Comparison of ENCODE assay signal across 22 cellular contexts in the genomic region with DNA sequence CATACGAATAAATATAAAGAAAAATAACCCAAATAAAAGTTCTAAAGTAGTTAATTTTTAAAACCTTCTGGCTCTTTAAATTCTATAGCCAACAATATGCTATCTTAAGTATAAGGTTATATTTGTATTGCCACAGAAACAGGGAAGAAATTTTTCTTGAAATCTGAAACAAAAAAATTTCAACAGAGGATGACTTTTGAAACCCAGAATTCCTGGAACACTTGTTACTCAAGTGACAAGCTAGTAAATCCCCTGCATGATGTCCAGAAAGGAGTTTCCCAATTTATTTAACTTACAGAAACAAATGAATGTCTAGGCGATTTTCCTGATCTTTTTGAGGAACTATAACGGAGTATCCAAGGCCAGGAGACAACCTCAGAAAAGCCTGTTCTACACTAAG.
A peak's percentile ranks its signal among the peaks of the same experiment; 100 is the strongest.
DNase-seq lines count a peak whose midpoint lies in the region; FAIRE-seq and TF ChIP-seq lines count a peak whose summit lies in the region.
"Had no signal": no experiment of that assay in that cellular context is flagged by ENCODE, and none has a peak within 500 bp of the region (broad histone marks: within the 10 kb centered on the region; RNA-seq: fewer than 3 reads in every experiment).

No MANE protein-coding gene starts in this region.

- 89% methylated on average over 3 of the region's 3 CpGs for WGBS in mammary epithelial cell (ENCODE audit: low coverage, missing lambda C conversion rate)

- H3K27ac ChIP-seq in mammary epithelial cell (ENCODE audit: insufficient read depth, low read depth, low read length), result no peak overlapping the region
- peak overlapping the region; percentile 2 for H3K27ac ChIP-seq in subcutaneous abdominal adipose tissue (ENCODE audit: low read depth, low read length)
- H3K27ac ChIP-seq: 22Rv1, BLaER1, C4-2B had no signal

- H3K36me3 ChIP-seq in mammary epithelial cell (ENCODE audit: insufficient read depth, low read length), result no peaks in the 10 kb centered on the region
- H3K36me3 ChIP-seq in subcutaneous abdominal adipose tissue (ENCODE audit: control insufficient read depth in 5 of 5, insufficient read depth in 5 of 5, low read length in 5 of 5), result no peaks in the 10 kb centered on the region
- H3K36me3 ChIP-seq: BLaER1, HAP-1 had no signal

- H3K4me2 ChIP-seq in mammary epithelial cell (ENCODE audit: insufficient read depth, low read depth, low read length), result no peak overlapping the region
- H3K4me2 ChIP-seq: BLaER1 had no signal

- no peak for FAIRE-seq in frontal cortex (lab: Jason Lieb, UNC)
- FAIRE-seq: A204.1, GM12892, H54 had no signal

- H2AFZ ChIP-seq in mammary epithelial cell (ENCODE audit: low read depth, low read length), result no peak overlapping the region

- no peaks in the 10 kb centered on the region for H3K79me2 ChIP-seq in mammary epithelial cell (ENCODE audit: insufficient read depth, low read length)

- H3K27me3 Mint-ChIP-seq in MCF 10A (ENCODE audit: insufficient read depth, unreplicated experiment), result no peaks in the 10 kb centered on the region
- H3K27me3 Mint-ChIP-seq: B cell; CD4-positive, alpha-beta T cell had no signal

- in situ Hi-C loops in mammary epithelial cell (cut with MboI; ENCODE audit: low sequenced_read_pairs in 2 of 2), result no loop called here

- peaks cover 4% of the 10 kb centered on the region for H3K36me3 Mint-ChIP-seq in MCF 10A (ENCODE audit: insufficient read depth, unreplicated experiment)

- no peak overlapping the region for H3K9ac ChIP-seq in mammary epithelial cell (ENCODE audit: insufficient read depth, low read length)
- no peak overlapping the region for H3K9ac ChIP-seq in subcutaneous abdominal adipose tissue (ENCODE audit: low read length in 5 of 5)
- H3K9ac ChIP-seq: BLaER1 had no signal

- BruUV-seq in MCF 10A (replicated peaks; lab: Mats Ljungman, UMichigan) (no TSS peak), mammary epithelial cell (replicated peaks; lab: Mats Ljungman, UMichigan) (no TSS peak)

- H3K4me1 Mint-ChIP-seq in MCF 10A (ENCODE audit: insufficient read depth, unreplicated experiment), result no peaks in the 10 kb centered on the region

- H3K4me1 ChIP-seq in mammary epithelial cell (ENCODE audit: insufficient read depth, low read length) (no peaks in the 10 kb centered on the region), subcutaneous abdominal adipose tissue (ENCODE audit: control insufficient read depth in 5 of 5, insufficient read depth in 5 of 5, low read length in 5 of 5) (peaks cover 0 to 6% (median 0%) of the 10 kb centered on the region in 5 donors)
- H3K4me1 ChIP-seq: BLaER1, HAP-1 had no signal

- intact Hi-C loops in MCF 10A (cut with micrococcal nuclease), result no loop called here
- intact Hi-C loops in mammary epithelial cell (cut with micrococcal nuclease), result no loop called here

- no peaks in the 10 kb centered on the region for H3K9me3 Mint-ChIP-seq in MCF 10A (ENCODE audit: unreplicated experiment)
- H3K9me3 Mint-ChIP-seq: CD4-positive, alpha-beta T cell had no signal

- dilution Hi-C loops in mammary epithelial cell (cut with HindIII; ENCODE audit: low sequenced_read_pairs), result no loop called here

- H3K4me3 ChIP-seq in mammary epithelial cell (replicated peaks in 1 of 3; ENCODE audit: insufficient read depth in 1 of 3, low read depth in 2 of 3, low read length in 3 of 3) (no peak overlapping the region), subcutaneous abdominal adipose tissue (ENCODE audit: low read depth in 1 of 5, low read length in 5 of 5) (no peak overlapping the region)
- H3K4me3 ChIP-seq: BLaER1, HAP-1 had no signal

- POLR2A ChIA-PET in MCF 10A (lab: Yijun Ruan, JAX), result interaction anchor here (0.6 to 1.3 kb wide), 3 partner anchors 8 to 161 kb away, joined by 3 to 5 read pairs (median 4); no protein-coding TSS in a partner anchor

- H3K27me3 ChIP-seq in mammary epithelial cell (ENCODE audit: insufficient read depth, low read length), result no peaks in the 10 kb centered on the region
- no peaks in the 10 kb centered on the region for H3K27me3 ChIP-seq in subcutaneous abdominal adipose tissue (ENCODE audit: control insufficient read depth in 5 of 5, insufficient read depth in 4 of 5, low read length in 5 of 5)
- H3K27me3 ChIP-seq: BLaER1 had no signal

- DNase-seq in MCF 10A (ENCODE audit: unreplicated experiment) (peak; percentile 49), mammary epithelial cell (no peak), MV-4-11 (lab: John Stamatoyannopoulos, UW) (peak; percentile 18), fibroblast of gingiva (ENCODE audit: low read depth) (peak; percentile 34), T1000 (lab: John Stamatoyannopoulos, UW) (no peak), hepatic stellate cell (ENCODE audit: low spot score) (no peak), frontal cortex (ENCODE audit: low spot score in 2 of 2) (no peak)
- DNase-seq: Calu3; CD4-positive, alpha-beta T cell; COR-L47; DMS53; DMS79 treated with DMSO at 0.1 percent for 48 hours; GOT3 had no signal

- no peak overlapping the region for H3K4me3 Mint-ChIP-seq in MCF 10A (ENCODE audit: unreplicated experiment)
- H3K4me3 Mint-ChIP-seq: B cell; CD4-positive, alpha-beta T cell had no signal

- CTCF ChIA-PET in MCF 10A (lab: Yijun Ruan, JAX) (interaction anchor here (1.1 kb wide), 1 partner anchor 507 kb away, joined by 3 read pairs; no protein-coding TSS in a partner anchor), mammary epithelial cell (lab: Charles Lee; ENCODE audit: low non-redundant PET) (no interaction called here)

- no peaks in the 10 kb centered on the region for H4K20me1 ChIP-seq in mammary epithelial cell (ENCODE audit: insufficient read depth, low read length)
- H4K20me1 ChIP-seq: BLaER1 had no signal

- no peak for TF ChIP-seq CTCF in MCF 10A (IDR thresholded peaks at IDR 0.05; ENCODE audit: unreplicated experiment)
- TF ChIP-seq CTCF in mammary epithelial cell (conservative IDR thresholded peaks at IDR 0.05 in 1 of 2, IDR thresholded peaks at IDR 0.05 in 1 of 2; ENCODE audit: extremely low read depth in 1 of 2, insufficient read depth in 1 of 2, low read depth in 1 of 2, low read length in 2 of 2), result no peak

- H3K27ac Mint-ChIP-seq in MCF 10A (ENCODE audit: low read depth, unreplicated experiment), result no peak overlapping the region
- H3K27ac Mint-ChIP-seq: B cell; CD4-positive, alpha-beta T cell had no signal

- H3K9me3 ChIP-seq in mammary epithelial cell (replicated peaks; ENCODE audit: insufficient read depth, low read length), result no peaks in the 10 kb centered on the region
- H3K9me3 ChIP-seq in subcutaneous abdominal adipose tissue (ENCODE audit: control insufficient read depth in 5 of 5, low read length in 5 of 5), result no peaks in the 10 kb centered on the region
- H3K9me3 ChIP-seq: HAP-1 had no signal

Comparison
In these comparisons a context has a peak if more than half of its experiments do, and no peak if none do; other contexts are left out.
1. DNase-seq: peak in MCF 10A (single experiment), MV-4-11 (single experiment) and fibroblast of gingiva (single experiment); none in mammary epithelial cell (single experiment), T1000 (single experiment), hepatic stellate cell (single experiment) and frontal cortex (0 of 2).